Comparison of ENCODE assay signal across 7 cellular contexts in the genomic region with DNA sequence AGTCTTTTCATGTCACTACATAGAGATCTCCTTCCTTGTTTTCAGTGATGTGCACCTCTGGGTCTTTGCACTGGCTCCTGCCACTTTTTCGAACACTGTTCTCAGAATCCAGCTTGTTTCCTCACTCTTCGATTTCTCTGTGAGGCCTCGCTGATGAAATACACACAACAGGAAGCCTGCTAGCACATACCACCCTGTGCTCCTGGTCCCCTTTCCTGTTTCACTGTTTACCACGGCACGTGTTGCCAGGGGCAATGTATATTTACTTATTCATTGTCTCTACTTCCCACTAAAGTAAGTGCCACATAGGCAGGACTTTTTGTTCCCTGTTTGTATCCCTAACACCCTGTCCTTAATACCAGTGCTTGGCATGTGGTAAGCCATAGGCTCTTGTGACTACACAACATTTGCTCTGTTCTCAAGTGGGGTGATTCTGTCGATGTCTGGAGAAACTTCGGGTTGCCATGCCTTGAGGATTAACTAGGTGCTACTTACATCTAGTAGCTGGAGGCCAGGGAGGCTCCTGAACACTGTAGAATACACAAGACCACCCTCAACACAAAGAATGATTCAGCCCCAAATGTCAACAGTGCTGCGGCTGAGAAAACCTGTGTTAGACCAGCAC.
DNase-seq lines count a peak whose midpoint lies in the region; ATAC-seq, FAIRE-seq and TF ChIP-seq lines count a peak whose summit lies in the region.
"Not testable (repeated sequence)": the region's sequence is repeated elsewhere in the genome, so short reads cannot be mapped to it uniquely, and the experiment has no call there.

No MANE protein-coding gene starts in this region.

- not testable (repeated sequence) for H3K27me3 Mint-ChIP-seq in WTC11 (ENCODE audit: low read depth); activated naive CD4-positive, alpha-beta T cell treated with anti-CD3 and anti-CD28 coated beads, Interleukin-2, amount 10 ng/mL, durations not matched to agents 7 days and 5 days; endothelial cell (ENCODE audit: unreplicated experiment)

- not testable (repeated sequence) for H3K9me3 ChIP-seq in HepG2 (ENCODE audit: low read length)

- not testable (repeated sequence) for FAIRE-seq in HepG2 (lab: Jason Lieb, UNC)

- DNase-seq in DMS153 (lab: John Stamatoyannopoulos, UW): peak; percentile 66
- DNase-seq in MV-4-11 (lab: John Stamatoyannopoulos, UW): peak; percentile 75
- peak; percentile 1 for DNase-seq in NCI-H774 (lab: John Stamatoyannopoulos, UW)
- not testable (repeated sequence) for DNase-seq in WTC11 (ENCODE audit: low spot score)
- peak; percentile 33 for DNase-seq in activated naive CD4-positive, alpha-beta T cell treated with anti-CD3 and anti-CD28 coated beads, Interleukin-2, amount 10 ng/mL, durations not matched to agents 7 days and 5 days
- DNase-seq in endothelial cell (ENCODE audit: low spot score): peak; percentile 60
- peak; percentile 46 for DNase-seq in HepG2 (ENCODE audit: low spot score)

- not testable (repeated sequence) for H3K27ac Mint-ChIP-seq in WTC11
- peak overlapping the region; percentile 37 for H3K27ac Mint-ChIP-seq in activated naive CD4-positive, alpha-beta T cell treated with anti-CD3 and anti-CD28 coated beads, Interleukin-2, amount 10 ng/mL, durations not matched to agents 7 days and 5 days
- peak overlapping the region; percentile 91 for H3K27ac Mint-ChIP-seq in endothelial cell (ENCODE audit: unreplicated experiment)

- H3K9me3 Mint-ChIP-seq in WTC11; activated naive CD4-positive, alpha-beta T cell treated with anti-CD3 and anti-CD28 coated beads, Interleukin-2, amount 10 ng/mL, durations not matched to agents 7 days and 5 days; endothelial cell (ENCODE audit: unreplicated experiment): not testable (repeated sequence)

- not testable (repeated sequence) for H3K4me1 Mint-ChIP-seq in WTC11; endothelial cell (ENCODE audit: unreplicated experiment)
- peaks cover 11% of the 10 kb centered on the region for H3K4me1 Mint-ChIP-seq in activated naive CD4-positive, alpha-beta T cell treated with anti-CD3 and anti-CD28 coated beads, Interleukin-2, amount 10 ng/mL, durations not matched to agents 7 days and 5 days

- not testable (repeated sequence) for ATAC-seq in WTC11
- ATAC-seq in HepG2: peak; percentile 78

- H3K4me3 Mint-ChIP-seq in WTC11; activated naive CD4-positive, alpha-beta T cell treated with anti-CD3 and anti-CD28 coated beads, Interleukin-2, amount 10 ng/mL, durations not matched to agents 7 days and 5 days; endothelial cell (ENCODE audit: unreplicated experiment): not testable (repeated sequence)

- peaks cover 16% of the 10 kb centered on the region; the same call in 1 of the 2 replicates for H3K4me1 ChIP-seq in HepG2 (ENCODE audit: insufficient read depth, low read length)

- H3K36me3 Mint-ChIP-seq in WTC11; activated naive CD4-positive, alpha-beta T cell treated with anti-CD3 and anti-CD28 coated beads, Interleukin-2, amount 10 ng/mL, durations not matched to agents 7 days and 5 days; endothelial cell (ENCODE audit: low read depth, unreplicated experiment): not testable (repeated sequence)

- H2AFZ ChIP-seq in HepG2 (ENCODE audit: low read length): not testable (repeated sequence)

- not testable (repeated sequence) for H4K20me1 ChIP-seq in HepG2 (ENCODE audit: insufficient read depth, low read length)

- TF ChIP-seq CTCF in WTC11 (IDR thresholded peaks at IDR 0.05); endothelial cell (IDR thresholded peaks at IDR 0.05; ENCODE audit: unreplicated experiment); HepG2 (CRISPR knock-in tag; IDR thresholded peaks at IDR 0.05): not testable (repeated sequence)

- POLR2A ChIA-PET in WTC11 (lab: Charles Lee); HepG2 (lab: Yijun Ruan, JAX): not testable (repeated sequence)

- not testable (repeated sequence) for TF ChIP-seq RAD21 in HepG2 (CRISPR knock-in tag; IDR thresholded peaks at IDR 0.05)

- WGBS in HepG2 (ENCODE audit: low lambda C conversion rate): 0% methylated on average over 5 of the region's 8 CpGs

- not testable (repeated sequence) for TF ChIP-seq POLR2A in HepG2 (IDR thresholded peaks at IDR 0.05; ENCODE audit: insufficient read depth in 1 of 2, low read depth in 2 of 2, low read length in 2 of 2)

- not testable (repeated sequence) for H3K79me2 ChIP-seq in HepG2 (ENCODE audit: insufficient read depth, low read length)

- peak overlapping the region; percentile 47 for H3K4me2 ChIP-seq in HepG2 (ENCODE audit: low read depth, low read length)

- in situ Hi-C loops in HepG2 (cut with HindIII; ENCODE audit: extremely low pct_ligation_motif_present, low pct_unique_long_range_greater_than_20kb): not testable (repeated sequence)

- H3K27ac ChIP-seq in HepG2 (ENCODE audit: extremely low read length, insufficient read depth, low read length): not testable (repeated sequence)

- not testable (repeated sequence) for H3K36me3 ChIP-seq in HepG2 (replicated peaks in 1 of 2; ENCODE audit: control insufficient read depth in 1 of 2, insufficient read depth in 2 of 2, low read length in 2 of 2)

- CTCF ChIA-PET in WTC11 (lab: Charles Lee); activated naive CD4-positive, alpha-beta T cell treated with anti-CD3 and anti-CD28 coated beads, Interleukin-2, amount 10 ng/mL, durations not matched to agents 7 days and 5 days (lab: Charles Lee); HepG2 (lab: Yijun Ruan, JAX; ENCODE audit: low intra/inter-chr PET ratio, low total read pairs): not testable (repeated sequence)

- not testable (repeated sequence) for BruUV-seq in HepG2 (replicated peaks; lab: Mats Ljungman, UMichigan)

- not testable (repeated sequence) for H3K9ac ChIP-seq in HepG2 (ENCODE audit: insufficient read depth, low read depth, low read length)

- H3K27me3 ChIP-seq in HepG2 (ENCODE audit: control insufficient read depth in 1 of 2, insufficient read depth in 2 of 2, low read length in 2 of 2): not testable (repeated sequence)

- H3K4me3 ChIP-seq in HepG2 (replicated peaks in 1 of 3; ENCODE audit: insufficient read depth in 1 of 3, low read depth in 2 of 3, low read length in 3 of 3): not testable (repeated sequence)

- TF ChIP-seq EP300 in HepG2 (IDR thresholded peaks at IDR 0.05; ENCODE audit: low read depth in 2 of 2, low read length in 2 of 2); HepG2 (CRISPR knock-in tag; IDR thresholded peaks at IDR 0.05; ENCODE audit: borderline replicate concordance): not testable (repeated sequence)

- intact Hi-C loops in HepG2 (cut with micrococcal nuclease; ENCODE audit: unreplicated experiment): not testable (repeated sequence)

TF ChIP-seq in WTC11, 78 proteins besides CTCF, POLR2A, EP300 and RAD21:
- peak; percentile 84 for TF ChIP-seq GABPB1 (CRISPR knock-in tag; IDR thresholded peaks at IDR 0.05)

TF ChIP-seq in HepG2, 621 proteins besides CTCF, POLR2A, EP300 and RAD21 (continues in another document):
- peak; percentile 71 for TF ChIP-seq BHLHE40 (IDR thresholded peaks at IDR 0.05; ENCODE audit: low read length)
- TF ChIP-seq, protein P1, sequence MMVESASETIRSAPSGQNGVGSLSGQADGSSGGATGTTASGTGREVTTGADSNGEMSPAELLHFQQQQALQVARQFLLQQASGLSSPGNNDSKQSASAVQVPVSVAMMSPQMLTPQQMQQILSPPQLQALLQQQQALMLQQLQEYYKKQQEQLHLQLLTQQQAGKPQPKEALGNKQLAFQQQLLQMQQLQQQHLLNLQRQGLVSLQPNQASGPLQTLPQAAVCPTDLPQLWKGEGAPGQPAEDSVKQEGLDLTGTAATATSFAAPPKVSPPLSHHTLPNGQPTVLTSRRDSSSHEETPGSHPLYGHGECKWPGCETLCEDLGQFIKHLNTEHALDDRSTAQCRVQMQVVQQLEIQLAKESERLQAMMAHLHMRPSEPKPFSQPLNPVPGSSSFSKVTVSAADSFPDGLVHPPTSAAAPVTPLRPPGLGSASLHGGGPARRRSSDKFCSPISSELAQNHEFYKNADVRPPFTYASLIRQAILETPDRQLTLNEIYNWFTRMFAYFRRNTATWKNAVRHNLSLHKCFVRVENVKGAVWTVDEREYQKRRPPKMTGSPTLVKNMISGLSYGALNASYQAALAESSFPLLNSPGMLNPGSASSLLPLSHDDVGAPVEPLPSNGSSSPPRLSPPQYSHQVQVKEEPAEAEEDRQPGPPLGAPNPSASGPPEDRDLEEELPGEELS (CRISPR knock-in tag; IDR thresholded peaks at IDR 0.05): peak; percentile 50; the same call in 1 of the 2 replicates
- TF ChIP-seq GATAD2A (CRISPR knock-in tag; IDR thresholded peaks at IDR 0.05): peak; percentile 64
- TF ChIP-seq, protein P2, sequence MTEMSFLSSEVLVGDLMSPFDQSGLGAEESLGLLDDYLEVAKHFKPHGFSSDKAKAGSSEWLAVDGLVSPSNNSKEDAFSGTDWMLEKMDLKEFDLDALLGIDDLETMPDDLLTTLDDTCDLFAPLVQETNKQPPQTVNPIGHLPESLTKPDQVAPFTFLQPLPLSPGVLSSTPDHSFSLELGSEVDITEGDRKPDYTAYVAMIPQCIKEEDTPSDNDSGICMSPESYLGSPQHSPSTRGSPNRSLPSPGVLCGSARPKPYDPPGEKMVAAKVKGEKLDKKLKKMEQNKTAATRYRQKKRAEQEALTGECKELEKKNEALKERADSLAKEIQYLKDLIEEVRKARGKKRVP (CRISPR knock-in tag; IDR thresholded peaks at IDR 0.05): peak in 1 of 2 experiments; percentile 87; a peak in 2 of 4 replicates
- TF ChIP-seq ZFY (CRISPR knock-in tag; IDR thresholded peaks at IDR 0.05): 0 out of 2 replicates have a peak, but pooled peaks have one; percentile 15
- TF ChIP-seq FOXP1 (IDR thresholded peaks at IDR 0.05): not testable (repeated sequence)
- peak; percentile 75 for TF ChIP-seq FOXP1 (CRISPR knock-in tag; IDR thresholded peaks at IDR 0.05)
- peak; percentile 36 for TF ChIP-seq ETV5 (CRISPR knock-in tag; IDR thresholded peaks at IDR 0.05; ENCODE audit: borderline replicate concordance)
- TF ChIP-seq RXRB (CRISPR knock-in tag; IDR thresholded peaks at IDR 0.05; ENCODE audit: borderline replicate concordance): 0 out of 2 replicates have a peak, but pooled peaks have one; percentile 23
- peak; percentile 38; the same call in 1 of the 2 replicates for TF ChIP-seq CEBPG (CRISPR knock-in tag; IDR thresholded peaks at IDR 0.05)
